Comparison of ENCODE assay signal across 1 cellular context in genomic region chr9:91207481-91207888, GRCh38.
A peak's percentile ranks its signal among the peaks of the same experiment; 100 is the strongest.
TF ChIP-seq lines count a peak whose summit lies in the region.

No MANE protein-coding gene starts in this region.

TF ChIP-seq in HepG2, 621 proteins besides CTCF, POLR2A, EP300 and RAD21 (continued from another document):
- TF ChIP-seq RXRB (CRISPR knock-in tag; IDR thresholded peaks at IDR 0.05; ENCODE audit: borderline replicate concordance) (no peak), RBFOX2 (IDR thresholded peaks at IDR 0.05; ENCODE audit: low read depth, low read length) (peak; percentile 43; the same call in 1 of the 2 replicates), MTF2 (CRISPR knock-in tag; IDR thresholded peaks at IDR 0.05; ENCODE audit: borderline replicate concordance) (no peak), ZNF766 (CRISPR knock-in tag; IDR thresholded peaks at IDR 0.05; ENCODE audit: borderline replicate concordance) (no peak), KMT2B (CRISPR knock-in tag; IDR thresholded peaks at IDR 0.05) (0 out of 2 replicates have a peak, but pooled peaks have one; percentile 8), TGIF2 (CRISPR knock-in tag; IDR thresholded peaks at IDR 0.05) (peak; percentile 23; the same call in 1 of the 2 replicates), MTF1 (CRISPR knock-in tag; IDR thresholded peaks at IDR 0.05) (no peak), AHR (CRISPR knock-in tag; IDR thresholded peaks at IDR 0.05) (no peak), PHF21A (CRISPR knock-in tag; IDR thresholded peaks at IDR 0.05) (peak; percentile 52; the same call in 1 of the 2 replicates), MTA3 (CRISPR knock-in tag; IDR thresholded peaks at IDR 0.05) (no peak)
- TF ChIP-seq, protein P1, sequence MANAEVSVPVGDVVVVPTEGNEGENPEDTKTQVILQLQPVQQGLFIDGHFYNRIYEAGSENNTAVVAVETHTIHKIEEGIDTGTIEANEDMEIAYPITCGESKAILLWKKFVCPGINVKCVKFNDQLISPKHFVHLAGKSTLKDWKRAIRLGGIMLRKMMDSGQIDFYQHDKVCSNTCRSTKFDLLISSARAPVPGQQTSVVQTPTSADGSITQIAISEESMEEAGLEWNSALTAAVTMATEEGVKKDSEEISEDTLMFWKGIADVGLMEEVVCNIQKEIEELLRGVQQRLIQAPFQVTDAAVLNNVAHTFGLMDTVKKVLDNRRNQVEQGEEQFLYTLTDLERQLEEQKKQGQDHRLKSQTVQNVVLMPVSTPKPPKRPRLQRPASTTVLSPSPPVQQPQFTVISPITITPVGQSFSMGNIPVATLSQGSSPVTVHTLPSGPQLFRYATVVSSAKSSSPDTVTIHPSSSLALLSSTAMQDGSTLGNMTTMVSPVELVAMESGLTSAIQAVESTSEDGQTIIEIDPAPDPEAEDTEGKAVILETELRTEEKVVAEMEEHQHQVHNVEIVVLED (CRISPR knock-in tag; IDR thresholded peaks at IDR 0.05; ENCODE audit: borderline replicate concordance): peak; percentile 28; the same call in 1 of the 2 replicates
- TF ChIP-seq, protein P2, sequence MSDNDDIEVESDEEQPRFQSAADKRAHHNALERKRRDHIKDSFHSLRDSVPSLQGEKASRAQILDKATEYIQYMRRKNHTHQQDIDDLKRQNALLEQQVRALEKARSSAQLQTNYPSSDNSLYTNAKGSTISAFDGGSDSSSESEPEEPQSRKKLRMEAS (IDR thresholded peaks at IDR 0.05): peak; percentile 32; the same call in 1 of the 2 replicates
- TF ChIP-seq, protein P3, sequence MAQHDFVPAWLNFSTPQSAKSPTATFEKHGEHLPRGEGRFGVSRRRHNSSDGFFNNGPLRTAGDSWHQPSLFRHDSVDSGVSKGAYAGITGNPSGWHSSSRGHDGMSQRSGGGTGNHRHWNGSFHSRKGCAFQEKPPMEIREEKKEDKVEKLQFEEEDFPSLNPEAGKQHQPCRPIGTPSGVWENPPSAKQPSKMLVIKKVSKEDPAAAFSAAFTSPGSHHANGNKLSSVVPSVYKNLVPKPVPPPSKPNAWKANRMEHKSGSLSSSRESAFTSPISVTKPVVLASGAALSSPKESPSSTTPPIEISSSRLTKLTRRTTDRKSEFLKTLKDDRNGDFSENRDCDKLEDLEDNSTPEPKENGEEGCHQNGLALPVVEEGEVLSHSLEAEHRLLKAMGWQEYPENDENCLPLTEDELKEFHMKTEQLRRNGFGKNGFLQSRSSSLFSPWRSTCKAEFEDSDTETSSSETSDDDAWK (CRISPR knock-in tag; IDR thresholded peaks at IDR 0.05): no peak
